1 cellular context compared by ENCODE assay signal in genomic region chr11:45857834-45858492, GRCh38.
TF ChIP-seq lines count a peak whose summit lies in the region.

No MANE protein-coding gene starts in this region.

TF ChIP-seq in IMR-90, 13 proteins besides CTCF, POLR2A, EP300 and RAD21:
- TF ChIP-seq USF2 (IDR thresholded peaks at IDR 0.05; ENCODE audit: low read depth, low read length) (no peak), MAFK (IDR thresholded peaks at IDR 0.05; ENCODE audit: low read depth, low read length) (peak; percentile 71), CHD1 (IDR thresholded peaks at IDR 0.05; ENCODE audit: low read depth, low read length) (no peak), FOS (IDR thresholded peaks at IDR 0.05; ENCODE audit: low read depth, low read length) (0 out of 2 replicates have a peak, but pooled peaks have one; percentile 25), NFE2L2 (IDR thresholded peaks at IDR 0.05; ENCODE audit: low read depth, low read length) (no peak)
